15 cellular contexts compared by ENCODE assay signal in the genomic region with DNA sequence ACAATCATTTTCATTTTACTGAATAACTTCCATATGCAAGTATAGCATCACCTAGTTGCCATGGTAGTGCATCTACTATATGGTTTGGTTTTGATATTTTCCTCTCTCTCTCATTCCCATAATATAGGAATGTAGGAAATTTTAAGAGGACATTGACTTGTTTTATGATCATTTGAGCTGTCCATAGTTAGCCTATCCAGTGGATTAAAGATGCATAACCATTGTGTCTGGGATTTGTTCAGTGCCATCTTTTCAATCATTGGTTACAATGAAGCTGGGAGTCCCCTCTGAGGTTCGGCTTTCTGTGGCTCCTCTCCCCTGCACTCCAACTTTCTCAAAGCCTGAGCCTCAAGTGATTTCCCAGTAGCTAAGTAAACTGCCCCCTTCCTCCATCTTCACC.
DNase-seq lines count a peak whose midpoint lies in the region; ATAC-seq, FAIRE-seq and TF ChIP-seq lines count a peak whose summit lies in the region.
"Had no signal": no experiment of that assay in that cellular context is flagged by ENCODE, and none has a peak within 500 bp of the region (broad histone marks: within the 10 kb centered on the region; RNA-seq: fewer than 3 reads in every experiment).

No MANE protein-coding gene starts in this region.

- no peaks in the 10 kb centered on the region for H3K36me3 ChIP-seq in neural progenitor cell

- no peaks in the 10 kb centered on the region for H4K20me1 ChIP-seq in neural progenitor cell (ENCODE audit: low read depth)

- H3K79me2 ChIP-seq in neural progenitor cell (ENCODE audit: low read depth) = no peaks in the 10 kb centered on the region

- peak overlapping the region; percentile 96 for H3K4me3 Mint-ChIP-seq in activated T-helper 17 cell treated with anti-CD3 and anti-CD28 coated beads, Interleukin-2, amount 50 U/mL, for 72 hours
- no peak overlapping the region for H3K4me3 Mint-ChIP-seq in neural progenitor cell

- H3K27me3 ChIP-seq in neural progenitor cell = peaks cover 61% of the 10 kb centered on the region

- no peaks in the 10 kb centered on the region for H3K9me3 Mint-ChIP-seq in activated T-helper 17 cell treated with anti-CD3 and anti-CD28 coated beads, Interleukin-2, amount 50 U/mL, for 72 hours
- no peaks in the 10 kb centered on the region for H3K9me3 Mint-ChIP-seq in neural progenitor cell
- H3K9me3 Mint-ChIP-seq: central memory CD8-positive, alpha-beta T cell had no signal

- no peak for ATAC-seq in activated T-helper 17 cell treated with anti-CD3 and anti-CD28 coated beads, Interleukin-2, amount 50 U/mL, for 72 hours (replicated peaks)
- no peak for ATAC-seq in GM19351 (IDR thresholded peaks at IDR 0.05; ENCODE audit: unreplicated experiment)
- no peak for ATAC-seq in GM19035 (IDR thresholded peaks at IDR 0.05; ENCODE audit: unreplicated experiment)
- ATAC-seq: HCT116, sciatic nerve had no signal

- no peaks in the 10 kb centered on the region for H3K27me3 Mint-ChIP-seq in activated T-helper 17 cell treated with anti-CD3 and anti-CD28 coated beads, Interleukin-2, amount 50 U/mL, for 72 hours
- H3K27me3 Mint-ChIP-seq in neural progenitor cell (ENCODE audit: insufficient read depth, low read depth) = peaks cover 14% of the 10 kb centered on the region
- H3K27me3 Mint-ChIP-seq: central memory CD8-positive, alpha-beta T cell had no signal

- no peak for FAIRE-seq in GM12891 (lab: Jason Lieb, UNC)
- FAIRE-seq: urothelium cell line had no signal

- H3F3A ChIP-seq in neural progenitor cell (ENCODE audit: low read depth) = no peaks in the 10 kb centered on the region

- peak; percentile 20 for DNase-seq in Daoy (ENCODE audit: low read depth)
- DNase-seq in neural progenitor cell (ENCODE audit: low spot score) = peak; percentile 8
- DNase-seq in GM12891 (ENCODE audit: insufficient read length, low spot score) = no peak
- DNase-seq: NCI-H1417; NCI-H2171 treated with DMSO at 0.1 percent for 48 hours; SHP77; stimulated activated CD4-positive, alpha-beta T cell treated with anti-CD3 and anti-CD28 coated beads, Interleukin-4, amount 100 ng/mL, for 1 hour had no signal

- H3K4me1 ChIP-seq in neural progenitor cell = no peaks in the 10 kb centered on the region

- H3K4me2 ChIP-seq in neural progenitor cell = no peak overlapping the region

- H3K4me3 ChIP-seq in neural progenitor cell = no peak overlapping the region

- H3K27ac Mint-ChIP-seq in activated T-helper 17 cell treated with anti-CD3 and anti-CD28 coated beads, Interleukin-2, amount 50 U/mL, for 72 hours = peak overlapping the region; percentile 79
- no peak overlapping the region for H3K27ac Mint-ChIP-seq in neural progenitor cell

- TF ChIP-seq POLR2A in GM12891 (IDR thresholded peaks at IDR 0.05; ENCODE audit: low read depth, low read length) = no peak

- peaks cover 18% of the 10 kb centered on the region for H3K4me1 Mint-ChIP-seq in activated T-helper 17 cell treated with anti-CD3 and anti-CD28 coated beads, Interleukin-2, amount 50 U/mL, for 72 hours
- H3K4me1 Mint-ChIP-seq in neural progenitor cell = peaks cover 20% of the 10 kb centered on the region

- TF ChIP-seq CTCF in C4-2B (conservative IDR thresholded peaks at IDR 0.05) (peak; percentile 3; the same call in 1 of the 2 replicates), neural progenitor cell (IDR thresholded peaks at IDR 0.05) (no peak)

- H3K9ac ChIP-seq in neural progenitor cell = no peak overlapping the region

- H3K9me3 ChIP-seq in neural progenitor cell (ENCODE audit: low read depth) = no peaks in the 10 kb centered on the region

- peaks cover 39% of the 10 kb centered on the region for H3K36me3 Mint-ChIP-seq in activated T-helper 17 cell treated with anti-CD3 and anti-CD28 coated beads, Interleukin-2, amount 50 U/mL, for 72 hours (ENCODE audit: low read depth)
- no peaks in the 10 kb centered on the region for H3K36me3 Mint-ChIP-seq in neural progenitor cell

- H2AFZ ChIP-seq in neural progenitor cell (replicated peaks) = no peak overlapping the region

- H3K27ac ChIP-seq in C4-2B = no peak overlapping the region
- H3K27ac ChIP-seq in neural progenitor cell = no peak overlapping the region

TF ChIP-seq in GM12891, 5 proteins besides CTCF, POLR2A, EP300 and RAD21:
- no peak for TF ChIP-seq POU2F2 (IDR thresholded peaks at IDR 0.05; ENCODE audit: low read depth, low read length)
- no peak for TF ChIP-seq SPI1 (IDR thresholded peaks at IDR 0.05; ENCODE audit: low read depth, low read length)
- TF ChIP-seq POLR2AphosphoS5 (IDR thresholded peaks at IDR 0.05; ENCODE audit: low read depth, low read length) = no peak
- TF ChIP-seq PAX5 (IDR thresholded peaks at IDR 0.05; ENCODE audit: insufficient read depth, low read length, severe bottlenecking) = no peak
- no peak for TF ChIP-seq TAF1 (IDR thresholded peaks at IDR 0.05; ENCODE audit: low read depth, low read length)
TF ChIP-seq in GM12891: peak in this region for 0.
